16 cellular contexts compared by ENCODE assay signal in genomic region chr2:190420822-190421221, GRCh38. TPM values are rescaled to one million over a fixed set of nuclear protein-coding genes. Genes with fewer than 3 reads are reported as not detected.
DNase-seq lines count a peak whose midpoint lies in the region; ATAC-seq and FAIRE-seq lines count a peak whose summit lies in the region.
"Had no signal": no experiment of that assay in that cellular context is flagged by ENCODE, and none has a peak within 500 bp of the region (broad histone marks: within the 10 kb centered on the region; RNA-seq: fewer than 3 reads in every experiment).

No MANE protein-coding gene starts in this region.

- no peaks in the 10 kb centered on the region for H3K27me3 Mint-ChIP-seq in memory B cell

- peaks cover 23% of the 10 kb centered on the region for H3K4me1 Mint-ChIP-seq in memory B cell

- H3K4me3 ChIP-seq in small intestine (ENCODE audit: low read depth in 1 of 2, low read length in 2 of 2), result no peak overlapping the region

- no peak overlapping the region for H3K27ac ChIP-seq in small intestine (ENCODE audit: low read depth in 1 of 2, low read length in 1 of 2)
- H3K27ac ChIP-seq: HL-60 had no signal

- H3K36me3 Mint-ChIP-seq in memory B cell, result peaks cover 14% of the 10 kb centered on the region

- H3K27me3 ChIP-seq in small intestine (ENCODE audit: control insufficient read depth in 2 of 2, insufficient read depth in 2 of 2, low read length in 2 of 2), result no peaks in the 10 kb centered on the region

- DNase-seq in NOMO-1 treated with DMSO at 0.1 percent for 48 hours (lab: John Stamatoyannopoulos, UW; ENCODE audit: unreplicated experiment) (peak; percentile 3), NOMO-1 treated with dmso at 0.1 percent for 144 hours (lab: John Stamatoyannopoulos, UW; ENCODE audit: unreplicated experiment) (no peak), RCC 7860 (ENCODE audit: low spot score) (no peak), memory B cell (ENCODE audit: low spot score in 2 of 2) (no peak), small intestine (no peak)
- DNase-seq in activated CD4-positive, CD25-positive, alpha-beta regulatory T cell treated with anti-CD3 and anti-CD28 coated beads, Interleukin-2, amount 50 U/mL, for 72 hours, result no peak
- DNase-seq: AML-193, COR-L47, HCEC 1CT, NCI-H1436, NCI-H2029 treated with DMSO at 0.1 percent for 48 hours, NCI-H2227 treated with DMSO at 0.1 percent for 48 hours, SW 1271 had no signal

- H3K4me3 Mint-ChIP-seq in memory B cell, result no peak overlapping the region
- H3K4me3 Mint-ChIP-seq: CD14-positive monocyte had no signal

- H3K36me3 ChIP-seq in small intestine (ENCODE audit: control insufficient read depth in 2 of 2, insufficient read depth in 2 of 2, low read length in 2 of 2), result peaks cover 0 to 2% of the 10 kb centered on the region in 2 donors

- FAIRE-seq in RCC 7860 (lab: Jason Lieb, UNC) (peak; percentile 7), small intestine (lab: Jason Lieb, UNC) (no peak)

- ATAC-seq in HG03354 (IDR thresholded peaks at IDR 0.05; ENCODE audit: poor library complexity, severe bottlenecking, unreplicated experiment), result peak; percentile 64
- peak; percentile 27 for ATAC-seq in memory B cell (ENCODE audit: low read depth)

- H3K27ac Mint-ChIP-seq in memory B cell, result no peak overlapping the region

- peaks cover 2% of the 10 kb centered on the region in 2 donors for H3K4me1 ChIP-seq in small intestine (ENCODE audit: control insufficient read depth in 2 of 2, insufficient read depth in 1 of 2, low read depth in 1 of 2, low read length in 1 of 2)

- WGBS in small intestine, 3 donors, result 64 to 78% (median 77%) methylated on average over 1 of the region's 1 CpG

- H3K9me3 ChIP-seq in small intestine (ENCODE audit: control insufficient read depth, low read depth), result no peaks in the 10 kb centered on the region

- H3K9me3 Mint-ChIP-seq in memory B cell, result no peaks in the 10 kb centered on the region

RNA-seq across cellular contexts. Expression of gene MFSD6, which starts 12.7 kb away (rescaled TPM):
- 10 to 100 TPM in 2 of 3 donors, 1 to 10 TPM in 1; 5.9 to 20.0 (median 10.3) TPM for polyA plus RNA-seq in small intestine
